Comparison of ENCODE assay signal across 2 cellular contexts in genomic region chr2:199554026-199554425, GRCh38.
TF ChIP-seq lines count a peak whose summit lies in the region.

No MANE protein-coding gene starts in this region.

TF ChIP-seq in HepG2, 621 proteins besides CTCF, POLR2A, EP300 and RAD21:
- no peak for TF ChIP-seq HNRNPUL1 (IDR thresholded peaks at IDR 0.05; ENCODE audit: low read depth, low read length)
- TF ChIP-seq EEA1 (CRISPR knock-in tag; IDR thresholded peaks at IDR 0.05; ENCODE audit: borderline replicate concordance), result no peak
- TF ChIP-seq MAFF (IDR thresholded peaks at IDR 0.05; ENCODE audit: low read depth, low read length), result peak; percentile 82
- no peak for TF ChIP-seq ZBTB25 (CRISPR knock-in tag; IDR thresholded peaks at IDR 0.05)
- no peak for TF ChIP-seq ZFP36L2 (CRISPR knock-in tag; IDR thresholded peaks at IDR 0.05)
- TF ChIP-seq ATAD3A (CRISPR knock-in tag; IDR thresholded peaks at IDR 0.05), result no peak
- TF ChIP-seq MYPOP (CRISPR knock-in tag; IDR thresholded peaks at IDR 0.05), result no peak
- peak; percentile 84 for TF ChIP-seq NFE2L2 (IDR thresholded peaks at IDR 0.05; ENCODE audit: low read length)
- TF ChIP-seq MAFK (conservative IDR thresholded peaks at IDR 0.05 in 1 of 2, IDR thresholded peaks at IDR 0.05 in 1 of 2; ENCODE audit: low read length in 2 of 2), result peak; percentile 86 to 91
- TF ChIP-seq TEAD2 (CRISPR knock-in tag; IDR thresholded peaks at IDR 0.05), result no peak
- TF ChIP-seq ZMAT3 (CRISPR knock-in tag; conservative IDR thresholded peaks at IDR 0.05), result no peak
- no peak for TF ChIP-seq ZNF749 (CRISPR knock-in tag; IDR thresholded peaks at IDR 0.05; ENCODE audit: borderline replicate concordance)
- TF ChIP-seq ZNF510 (CRISPR knock-in tag; IDR thresholded peaks at IDR 0.05; ENCODE audit: low read depth), result no peak
- TF ChIP-seq CENPX (CRISPR knock-in tag; IDR thresholded peaks at IDR 0.05), result no peak
- no peak for TF ChIP-seq ZNF33B (CRISPR knock-in tag; IDR thresholded peaks at IDR 0.05)

TF ChIP-seq in H1, 55 proteins besides CTCF, POLR2A, EP300 and RAD21 (continued from another document):
- TF ChIP-seq BACH1 (IDR thresholded peaks at IDR 0.05; ENCODE audit: low read length), result peak; percentile 50; the same call in 1 of the 2 replicates
